Comparison of ENCODE assay signal across 21 cellular contexts in genomic region chr9:114070188-114071103, GRCh38. TPM values are rescaled to one million over a fixed set of nuclear protein-coding genes. Genes with fewer than 3 reads are reported as not detected.
"Had no signal": no experiment of that assay in that cellular context is flagged by ENCODE, and none has a peak within 500 bp of the region (broad histone marks: within the 10 kb centered on the region; RNA-seq: fewer than 3 reads in every experiment).

No MANE protein-coding gene starts in this region.

- H3K4me2 ChIP-seq: smooth muscle cell had no signal

- H3K27ac ChIP-seq: ascending aorta, epithelial cell of prostate, gastrocnemius medialis, heart right ventricle, right atrium auricular region, vagina, VCaP had no signal

- H3K27ac Mint-ChIP-seq: activated naive CD4-positive, alpha-beta T cell treated with anti-CD3 and anti-CD28 coated beads, Interleukin-2, amount 10 ng/mL, durations not matched to agents 7 days and 5 days; naive thymus-derived CD8-positive, alpha-beta T cell had no signal

- H3K9me3 ChIP-seq: ascending aorta, gastrocnemius medialis, heart right ventricle, right atrium auricular region, vagina had no signal

- H3K27me3 ChIP-seq: ascending aorta, gastrocnemius medialis, right atrium auricular region, vagina had no signal

- ATAC-seq: gastrocnemius medialis; left cardiac atrium; naive thymus-derived CD8-positive, alpha-beta T cell had no signal

- H3K36me3 Mint-ChIP-seq: activated naive CD4-positive, alpha-beta T cell treated with anti-CD3 and anti-CD28 coated beads, Interleukin-2, amount 10 ng/mL, durations not matched to agents 7 days and 5 days; naive thymus-derived CD8-positive, alpha-beta T cell had no signal

- H3K4me1 ChIP-seq: gastrocnemius medialis had no signal

- FAIRE-seq: bronchial epithelial cell had no signal

- DNase-seq: activated CD4-positive, alpha-beta T cell treated with anti-CD3 and anti-CD28 coated beads, Interleukin-2, amount 50 U/mL, for 48 hours; activated naive CD4-positive, alpha-beta T cell treated with anti-CD3 and anti-CD28 coated beads, Interleukin-2, amount 10 ng/mL, durations not matched to agents 7 days and 5 days; activated T-cell treated with anti-CD3 and anti-CD28 coated beads, Interleukin-2, amount 50 U/mL, for 1 hour; dermis blood vessel endothelial cell; gastrocnemius medialis; heart right ventricle; left cardiac atrium; naive thymus-derived CD8-positive, alpha-beta T cell; nucleus accumbens; T-helper 1 cell had no signal

- H3K4me3 ChIP-seq: ascending aorta, gastrocnemius medialis, heart right ventricle, right atrium auricular region, smooth muscle cell, vagina had no signal

- H3K36me3 ChIP-seq: ascending aorta, gastrocnemius medialis, heart right ventricle, right atrium auricular region, vagina had no signal

- H3K27me3 Mint-ChIP-seq: activated naive CD4-positive, alpha-beta T cell treated with anti-CD3 and anti-CD28 coated beads, Interleukin-2, amount 10 ng/mL, durations not matched to agents 7 days and 5 days; progenitor cell of endocrine pancreas had no signal

- H3K4me3 Mint-ChIP-seq: activated naive CD4-positive, alpha-beta T cell treated with anti-CD3 and anti-CD28 coated beads, Interleukin-2, amount 10 ng/mL, durations not matched to agents 7 days and 5 days; naive thymus-derived CD8-positive, alpha-beta T cell had no signal

- H3K9me3 Mint-ChIP-seq: activated naive CD4-positive, alpha-beta T cell treated with anti-CD3 and anti-CD28 coated beads, Interleukin-2, amount 10 ng/mL, durations not matched to agents 7 days and 5 days had no signal

- H3K4me1 Mint-ChIP-seq: activated naive CD4-positive, alpha-beta T cell treated with anti-CD3 and anti-CD28 coated beads, Interleukin-2, amount 10 ng/mL, durations not matched to agents 7 days and 5 days had no signal

RNA-seq across cellular contexts. Expression of gene AMBP, which starts 7.7 kb away (rescaled TPM):
- total RNA-seq: bronchial epithelial cell; cerebellum; heart right ventricle; lung microvascular endothelial cell; mononuclear cell; naive thymus-derived CD8-positive, alpha-beta T cell; right atrium auricular region; smooth muscle cell; vagina had no signal
- polyA plus RNA-seq: naive thymus-derived CD8-positive, alpha-beta T cell had no signal

RNA-seq across cellular contexts. Expression of gene KIF12, which starts 28.6 kb away (rescaled TPM):
- total RNA-seq: ascending aorta; bronchial epithelial cell; gastrocnemius medialis; lung microvascular endothelial cell; mononuclear cell; naive thymus-derived CD8-positive, alpha-beta T cell; right atrium auricular region; smooth muscle cell; vagina had no signal
- polyA plus RNA-seq: heart right ventricle; naive thymus-derived CD8-positive, alpha-beta T cell; smooth muscle cell had no signal
